Comparison of ENCODE assay signal across 22 cellular contexts in genomic region chrX:102846544-102847236, GRCh38.
A peak's percentile ranks its signal among the peaks of the same experiment; 100 is the strongest.
DNase-seq lines count a peak whose midpoint lies in the region; TF ChIP-seq lines count a peak whose summit lies in the region.
"Had no signal": no experiment of that assay in that cellular context is flagged by ENCODE, and none has a peak within 500 bp of the region (broad histone marks: within the 10 kb centered on the region; RNA-seq: fewer than 3 reads in every experiment).

No MANE protein-coding gene starts in this region.

- no peak for TF ChIP-seq POLR2A in breast epithelium (IDR thresholded peaks at IDR 0.05)

- H3K27ac ChIP-seq in breast epithelium: no peak overlapping the region
- H3K27ac ChIP-seq: lower lobe of right lung, SJSA1, tibial artery had no signal

- H3K4me1 Mint-ChIP-seq in MCF 10A (ENCODE audit: insufficient read depth, unreplicated experiment) (peaks cover 6% of the 10 kb centered on the region), immature natural killer cell (no peaks in the 10 kb centered on the region)
- H3K4me1 Mint-ChIP-seq: activated CD4-positive, alpha-beta T cell treated with anti-CD3 and anti-CD28 coated beads, Interleukin-2, amount 10 ng/mL, durations not matched to agents 24 days and 14 days; activated naive CD4-positive, alpha-beta T cell treated with anti-CD3 and anti-CD28 coated beads, Interleukin-2, amount 50 U/mL, for 24 hours; naive thymus-derived CD4-positive, alpha-beta T cell had no signal

- H3K27ac Mint-ChIP-seq in MCF 10A (ENCODE audit: low read depth, unreplicated experiment): no peak overlapping the region
- no peak overlapping the region for H3K27ac Mint-ChIP-seq in immature natural killer cell
- H3K27ac Mint-ChIP-seq: activated CD4-positive, alpha-beta T cell treated with anti-CD3 and anti-CD28 coated beads, Interleukin-2, amount 10 ng/mL, durations not matched to agents 24 days and 14 days; activated naive CD4-positive, alpha-beta T cell treated with anti-CD3 and anti-CD28 coated beads, Interleukin-2, amount 50 U/mL, for 24 hours; CD4-positive, alpha-beta T cell; naive thymus-derived CD4-positive, alpha-beta T cell had no signal

- H3K27me3 ChIP-seq in breast epithelium: peaks cover 0 to 29% of the 10 kb centered on the region in 2 donors
- peaks cover 13% of the 10 kb centered on the region for H3K27me3 ChIP-seq in adipocyte (replicated peaks; ENCODE audit: control insufficient read depth, insufficient read depth, low read length)
- H3K27me3 ChIP-seq: SJSA1, tibial artery had no signal

- peak; percentile 6 for DNase-seq in MCF 10A (ENCODE audit: unreplicated experiment)
- no peak for DNase-seq in breast epithelium (ENCODE audit: low spot score in 2 of 2)
- peak; percentile 9 for DNase-seq in adipocyte (ENCODE audit: low read depth)
- peak; percentile 22 for DNase-seq in fibroblast of pulmonary artery (ENCODE audit: low read depth)
- DNase-seq in immature natural killer cell: no peak
- DNase-seq in activated CD8-positive, alpha-beta memory T cell treated with anti-CD3 and anti-CD28 coated beads for 24 hours: no peak
- DNase-seq in SIG-M5 (lab: John Stamatoyannopoulos, UW): no peak
- DNase-seq in iPS-NIHi7 (ENCODE audit: extremely low spot score): no peak
- DNase-seq: 8988T; activated CD4-positive, alpha-beta T cell treated with anti-CD3 and anti-CD28 coated beads, Interleukin-2, amount 10 ng/mL, durations not matched to agents 24 days and 14 days; CD4-positive, alpha-beta T cell; DMS79; effector memory CD4-positive, alpha-beta T cell; lower lobe of right lung; naive thymus-derived CD4-positive, alpha-beta T cell; NCI-H1436 treated with DMSO at 0.1 percent for 48 hours; NCI-H446; posterior cingulate gyrus; T-helper 9 cell; tibial artery had no signal

- intact Hi-C loops in MCF 10A (cut with micrococcal nuclease): no loop called here
- intact Hi-C loops in breast epithelium (cut with DNase I; ENCODE audit: low total_unique reads): no loop called here

- H3K9ac ChIP-seq in adipocyte (ENCODE audit: low read length): no peak overlapping the region

- H3K4me3 ChIP-seq in breast epithelium: no peak overlapping the region
- H3K4me3 ChIP-seq in adipocyte (ENCODE audit: low read length): no peak overlapping the region
- no peak overlapping the region for H3K4me3 ChIP-seq in fibroblast of pulmonary artery (replicated peaks; ENCODE audit: low read depth, low read length)
- H3K4me3 ChIP-seq: lower lobe of right lung, SJSA1, tibial artery had no signal

- H3K36me3 ChIP-seq in breast epithelium (no peaks in the 10 kb centered on the region), adipocyte (ENCODE audit: control insufficient read depth, insufficient read depth, low read length, severe bottlenecking) (peaks cover 11% of the 10 kb centered on the region)
- H3K36me3 ChIP-seq: lower lobe of right lung, SJSA1, tibial artery had no signal

- POLR2A ChIA-PET in MCF 10A (lab: Yijun Ruan, JAX): no interaction called here

- H3K9me3 ChIP-seq in breast epithelium (no peaks in the 10 kb centered on the region), adipocyte (ENCODE audit: control insufficient read depth, low read length) (no peaks in the 10 kb centered on the region)
- H3K9me3 ChIP-seq: lower lobe of right lung, SJSA1, tibial artery had no signal

- H3K9me3 Mint-ChIP-seq in MCF 10A (ENCODE audit: unreplicated experiment) (no peaks in the 10 kb centered on the region), immature natural killer cell (no peaks in the 10 kb centered on the region)
- H3K9me3 Mint-ChIP-seq: activated CD4-positive, alpha-beta T cell treated with anti-CD3 and anti-CD28 coated beads, Interleukin-2, amount 10 ng/mL, durations not matched to agents 24 days and 14 days; activated naive CD4-positive, alpha-beta T cell treated with anti-CD3 and anti-CD28 coated beads, Interleukin-2, amount 50 U/mL, for 24 hours; CD4-positive, alpha-beta T cell; naive thymus-derived CD4-positive, alpha-beta T cell had no signal

- CTCF ChIA-PET in MCF 10A (lab: Yijun Ruan, JAX): interaction anchor here (1.7 kb wide), 1 partner anchor 11 kb away, joined by 6 read pairs; no protein-coding TSS in a partner anchor

- no peaks in the 10 kb centered on the region for H3K4me1 ChIP-seq in breast epithelium
- H3K4me1 ChIP-seq in adipocyte (ENCODE audit: control insufficient read depth, insufficient read depth, low read length): no peaks in the 10 kb centered on the region
- H3K4me1 ChIP-seq: lower lobe of right lung, SJSA1, tibial artery had no signal

- no peak for TF ChIP-seq CTCF in MCF 10A (IDR thresholded peaks at IDR 0.05; ENCODE audit: unreplicated experiment)
- no peak for TF ChIP-seq CTCF in breast epithelium (IDR thresholded peaks at IDR 0.05)
- no peak for TF ChIP-seq CTCF in fibroblast of pulmonary artery (IDR thresholded peaks at IDR 0.05; ENCODE audit: low read length, missing control alignments)

- H3K27me3 Mint-ChIP-seq in MCF 10A (ENCODE audit: insufficient read depth, unreplicated experiment) (peaks cover 30% of the 10 kb centered on the region), immature natural killer cell (ENCODE audit: low read depth in 3 of 3) (no peaks in the 10 kb centered on the region)
- H3K27me3 Mint-ChIP-seq: activated CD4-positive, alpha-beta T cell treated with anti-CD3 and anti-CD28 coated beads, Interleukin-2, amount 10 ng/mL, durations not matched to agents 24 days and 14 days; activated naive CD4-positive, alpha-beta T cell treated with anti-CD3 and anti-CD28 coated beads, Interleukin-2, amount 50 U/mL, for 24 hours; CD4-positive, alpha-beta T cell; naive thymus-derived CD4-positive, alpha-beta T cell had no signal

- H3K36me3 Mint-ChIP-seq in MCF 10A (ENCODE audit: insufficient read depth, unreplicated experiment) (peaks cover 25% of the 10 kb centered on the region), immature natural killer cell (peaks cover 0 to 6% (median 0%) of the 10 kb centered on the region in 3 donors)

- BruUV-seq in MCF 10A (replicated peaks; lab: Mats Ljungman, UMichigan): no TSS peak

- H3K4me3 Mint-ChIP-seq in MCF 10A (ENCODE audit: unreplicated experiment): no peak overlapping the region
- H3K4me3 Mint-ChIP-seq in immature natural killer cell: no peak overlapping the region
- H3K4me3 Mint-ChIP-seq: activated CD4-positive, alpha-beta T cell treated with anti-CD3 and anti-CD28 coated beads, Interleukin-2, amount 10 ng/mL, durations not matched to agents 24 days and 14 days; activated naive CD4-positive, alpha-beta T cell treated with anti-CD3 and anti-CD28 coated beads, Interleukin-2, amount 50 U/mL, for 24 hours; CD4-positive, alpha-beta T cell; naive thymus-derived CD4-positive, alpha-beta T cell had no signal

Comparison
In these comparisons a context has a peak if more than half of its experiments do, and no peak if none do; other contexts are left out.
1. DNase-seq: peak in MCF 10A (single experiment), adipocyte (single experiment) and fibroblast of pulmonary artery (single experiment); none in breast epithelium (0 of 2), immature natural killer cell (0 of 3), activated CD8-positive, alpha-beta memory T cell treated with anti-CD3 and anti-CD28 coated beads for 24 hours (single experiment), SIG-M5 (single experiment) and iPS-NIHi7 (single experiment).